ENCODE assay signal across 1 cellular context in the genomic region with DNA sequence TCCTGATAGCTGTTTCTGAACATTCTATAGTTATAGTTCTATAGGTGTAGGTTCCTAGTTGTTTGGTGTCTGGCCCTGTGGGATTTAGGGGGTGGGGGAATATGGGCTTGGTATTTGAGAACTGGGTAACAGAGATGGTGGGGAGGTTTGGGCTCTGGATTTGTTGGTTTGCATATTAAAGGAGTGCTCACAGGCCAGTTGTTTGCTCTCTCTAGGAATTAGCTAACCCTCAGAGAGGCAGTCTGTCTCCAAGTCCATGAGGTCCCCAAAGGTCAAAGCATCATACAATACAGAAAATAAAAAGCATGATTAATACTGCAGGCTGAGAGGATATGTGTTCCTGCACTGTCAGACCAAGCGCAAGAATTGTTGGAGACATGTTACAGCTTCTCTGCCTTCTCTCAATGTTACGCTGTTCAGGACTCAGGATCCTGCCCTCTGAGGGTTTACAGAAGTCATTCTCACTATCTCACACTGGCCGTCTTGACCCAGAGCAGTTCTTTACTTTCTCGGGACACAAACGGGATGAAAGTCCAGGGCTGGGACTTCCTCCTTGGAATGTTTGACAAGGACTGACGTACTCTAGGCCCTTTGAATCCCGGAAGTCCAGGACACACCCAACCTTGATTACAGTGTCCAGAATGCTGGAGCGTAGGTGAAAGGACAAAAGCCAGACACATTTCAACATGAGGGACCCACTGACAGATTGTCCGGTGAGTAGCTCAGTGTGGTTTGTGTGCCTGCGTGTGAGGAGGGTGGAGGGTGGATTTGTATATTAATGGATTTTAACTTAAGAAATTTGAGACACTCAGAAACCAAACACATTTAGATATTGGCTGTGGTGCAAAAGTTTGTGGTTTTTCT.
TF ChIP-seq lines count a peak whose summit lies in the region.

TSS of gene NOSTRIN (plus strand) at position 677 of the 864 bp plus-strand sequence. CDS start at position 687, 10 bp downstream.

TF ChIP-seq in endothelial cell of umbilical vein, 7 proteins besides CTCF, POLR2A, EP300 and RAD21 (continued from another document):
- TF ChIP-seq JUN (IDR thresholded peaks at IDR 0.05; ENCODE audit: borderline replicate concordance, insufficient read depth, insufficient read length, low read depth) = no peak
